15 cellular contexts compared by ENCODE assay signal in genomic region chr2:143732931-143733330, GRCh38.
"Had no signal": no experiment of that assay in that cellular context is flagged by ENCODE, and none has a peak within 500 bp of the region (broad histone marks: within the 10 kb centered on the region; RNA-seq: fewer than 3 reads in every experiment).

No MANE protein-coding gene starts in this region.

- H3K36me3 ChIP-seq: left ventricle myocardium inferior, neural progenitor cell, upper lobe of left lung had no signal

- ATAC-seq: activated naive CD8-positive, alpha-beta T cell treated with anti-CD3 and anti-CD28 coated beads, Interleukin-2, amount 50 U/mL, for 24 hours; activated T-cell treated with anti-CD3 and anti-CD28 coated beads, Interleukin-2, amount 50 U/mL, for 72 hours; naive thymus-derived CD8-positive, alpha-beta T cell had no signal

- H3K4me3 ChIP-seq: left ventricle myocardium inferior, neural progenitor cell, upper lobe of left lung had no signal

- H3K27me3 ChIP-seq: neural progenitor cell, upper lobe of left lung had no signal

- H3K9ac ChIP-seq: neural progenitor cell had no signal

- H3K9me3 ChIP-seq: left ventricle myocardium inferior, upper lobe of left lung had no signal

- H3K4me2 ChIP-seq: neural progenitor cell had no signal

- H2AFZ ChIP-seq: neural progenitor cell had no signal

- H3K4me1 ChIP-seq: left ventricle myocardium inferior, upper lobe of left lung had no signal

- H3K27ac ChIP-seq: left ventricle myocardium inferior, neural progenitor cell, upper lobe of left lung had no signal

- DNase-seq: activated CD4-positive, alpha-beta memory T cell treated with anti-CD3 and anti-CD28 coated beads for 36 hours; activated CD4-positive, alpha-beta T cell treated with anti-CD3 and anti-CD28 coated beads for 4 hours; activated CD4-positive, CD25-positive, alpha-beta regulatory T cell; activated effector memory CD4-positive, alpha-beta T cell treated with Interleukin-2 at 50 U/mL for 16 hours; activated naive CD4-positive, alpha-beta T cell treated with anti-CD3 and anti-CD28 coated beads, Interleukin-2, amount 10 ng/mL, durations not matched to agents 7 days and 5 days; activated naive CD8-positive, alpha-beta T cell treated with anti-CD3 and anti-CD28 coated beads, Interleukin-2, amount 50 U/mL, for 24 hours; activated T-cell treated with anti-CD3 and anti-CD28 coated beads, Interleukin-2, amount 50 U/mL, for 72 hours; effector CD4-positive, alpha-beta T cell; left ventricle myocardium inferior; naive thymus-derived CD8-positive, alpha-beta T cell; stimulated activated CD4-positive, alpha-beta T cell treated with anti-CD3 and anti-CD28 coated beads, Interleukin-4, amount 100 ng/mL, for 1 hour; stimulated activated naive CD4-positive, alpha-beta T cell treated with Interleukin-2 at 50 U/mL for 16 hours; T-helper 9 cell; upper lobe of left lung had no signal
